Comparison of ENCODE assay signal across 25 cellular contexts in the genomic region with DNA sequence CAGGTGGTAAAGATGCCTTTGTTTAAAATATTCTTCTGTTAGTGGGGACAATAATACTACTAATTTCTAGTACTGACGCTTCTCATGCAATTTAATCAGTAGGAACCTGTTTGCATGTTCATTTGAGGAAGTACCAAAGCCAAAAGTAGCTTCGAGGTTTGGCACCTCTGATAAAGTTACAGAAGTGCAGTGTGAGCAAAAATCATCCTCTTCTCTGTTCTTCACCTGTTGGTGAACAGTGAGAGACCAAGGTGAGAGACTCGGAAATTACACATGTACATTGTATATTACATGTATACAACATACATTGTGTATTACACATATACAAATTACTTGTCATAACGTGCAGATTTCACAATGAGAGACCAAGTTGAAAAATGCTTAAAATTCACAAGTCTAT.
DNase-seq lines count a peak whose midpoint lies in the region; ATAC-seq, FAIRE-seq and TF ChIP-seq lines count a peak whose summit lies in the region.
"Had no signal": no experiment of that assay in that cellular context is flagged by ENCODE, and none has a peak within 500 bp of the region (broad histone marks: within the 10 kb centered on the region; RNA-seq: fewer than 3 reads in every experiment).

No MANE protein-coding gene starts in this region.

- 0% methylated on average over 4 of the region's 4 CpGs for WGBS in K562 (ENCODE audit: insufficient coverage, low coverage, missing lambda C conversion rate)

- no peaks in the 10 kb centered on the region for H3K79me2 ChIP-seq in K562 (ENCODE audit: control insufficient read depth, insufficient read depth, low read length)

- no peaks in the 10 kb centered on the region for H3K9me1 ChIP-seq in K562 (ENCODE audit: control insufficient read depth, insufficient read depth, low read length)

- no peaks in the 10 kb centered on the region for H3K9me3 Mint-ChIP-seq in natural killer cell treated with Interleukin-12 subunit alpha and Interleukin-12 subunit beta and Interleukin-15 and Interleukin-18, amount 100 ng/mL, for 72 hours
- H3K9me3 Mint-ChIP-seq: CD4-positive, alpha-beta T cell; CD8-positive, alpha-beta memory T cell had no signal

- TF ChIP-seq RAD21 in K562 (CRISPR knock-in tag; conservative IDR thresholded peaks at IDR 0.05 in 1 of 2, IDR thresholded peaks at IDR 0.05 in 1 of 2), result no peak

- H3K4me2 ChIP-seq in K562 (ENCODE audit: insufficient read depth, low read length), result no peak overlapping the region
- H3K4me2 ChIP-seq: BLaER1, GM23338 had no signal

- no peaks in the 10 kb centered on the region for H3K9me3 ChIP-seq in K562 (replicated peaks; ENCODE audit: control insufficient read depth, insufficient read depth, low read depth, low read length)
- H3K9me3 ChIP-seq: BLaER1 had no signal

- no peaks in the 10 kb centered on the region for H3K4me1 ChIP-seq in K562 (replicated peaks in 1 of 2; ENCODE audit: control insufficient read depth in 2 of 2, insufficient read depth in 2 of 2, low read length in 2 of 2)
- H3K4me1 ChIP-seq: BLaER1 had no signal

- H3K4me3 ChIP-seq in K562, result no peak overlapping the region
- H3K4me3 ChIP-seq: BLaER1, GM23338 had no signal

- ATAC-seq in K562 (no peak), HG03457 (IDR thresholded peaks at IDR 0.05; ENCODE audit: unreplicated experiment) (no peak)
- no peak for ATAC-seq in natural killer cell treated with Interleukin-12 subunit alpha and Interleukin-12 subunit beta and Interleukin-15 and Interleukin-18, amount 100 ng/mL, for 72 hours
- ATAC-seq: GM23338, HCT116 had no signal

- intact Hi-C loops in K562 (cut with micrococcal nuclease), result no loop called here

- no peak for TF ChIP-seq EP300 in K562 (IDR thresholded peaks at IDR 0.05; ENCODE audit: low read length)

- CTCF ChIA-PET in K562 (lab: Yijun Ruan, JAX; ENCODE audit: low intra/inter-chr PET ratio), result interaction anchor here (0.6 kb wide), 1 partner anchor 156 kb away, joined by 4 read pairs; no protein-coding TSS in a partner anchor

- TF ChIP-seq POLR2A in K562 (conservative IDR thresholded peaks at IDR 0.05), result no peak

- no peak overlapping the region for H2AFZ ChIP-seq in K562 (ENCODE audit: low read depth, low read length)
- H2AFZ ChIP-seq: GM23338 had no signal

- peaks cover 5 to 29% of the 10 kb centered on the region in 2 experiments; a peak in 3 of 5 replicates for H3K27me3 ChIP-seq in K562 (ENCODE audit: control insufficient read depth in 2 of 2, insufficient read depth in 2 of 2, low read length in 2 of 2)
- H3K27me3 ChIP-seq: BLaER1 had no signal

- H3K27ac Mint-ChIP-seq in natural killer cell treated with Interleukin-12 subunit alpha and Interleukin-12 subunit beta and Interleukin-15 and Interleukin-18, amount 100 ng/mL, for 72 hours, result peak overlapping the region in 1 of 2 donors; percentile 0
- H3K27ac Mint-ChIP-seq: B cell; CD4-positive, alpha-beta T cell; GM23338; H9 had no signal

- POLR2A ChIA-PET in K562 (lab: Yijun Ruan, JAX), result interaction anchor here (1.0 kb wide), 1 partner anchor 22 kb away, joined by 3 read pairs; no protein-coding TSS in a partner anchor

- no peaks in the 10 kb centered on the region for H3K27me3 Mint-ChIP-seq in natural killer cell treated with Interleukin-12 subunit alpha and Interleukin-12 subunit beta and Interleukin-15 and Interleukin-18, amount 100 ng/mL, for 72 hours
- H3K27me3 Mint-ChIP-seq: CD4-positive, alpha-beta T cell; CD8-positive, alpha-beta memory T cell had no signal

- BruUV-seq in K562 (replicated peaks; lab: Mats Ljungman, UMichigan), result no TSS peak

- H3K36me3 ChIP-seq in K562 (ENCODE audit: control insufficient read depth, insufficient read depth, low read length), result no peaks in the 10 kb centered on the region
- H3K36me3 ChIP-seq: BLaER1 had no signal

- no peak for FAIRE-seq in K562 (lab: Jason Lieb, UNC)
- FAIRE-seq: A204.1, D721Med, GM12891, GM18507 had no signal

- TF ChIP-seq CTCF in K562 (IDR thresholded peaks at IDR 0.05 in 2 of 3, conservative IDR thresholded peaks at IDR 0.05 in 1 of 3; ENCODE audit: insufficient read depth in 2 of 3, low read depth in 1 of 3, low read length in 3 of 3), result no peak

- peaks cover 41% of the 10 kb centered on the region in 2 donors for H3K4me1 Mint-ChIP-seq in natural killer cell treated with Interleukin-12 subunit alpha and Interleukin-12 subunit beta and Interleukin-15 and Interleukin-18, amount 100 ng/mL, for 72 hours (ENCODE audit: low read depth in 2 of 2)

- H3K36me3 Mint-ChIP-seq in natural killer cell treated with Interleukin-12 subunit alpha and Interleukin-12 subunit beta and Interleukin-15 and Interleukin-18, amount 100 ng/mL, for 72 hours, result no peaks in the 10 kb centered on the region

- H3K27ac ChIP-seq in K562 (ENCODE audit: extremely low read depth, low read depth, low read length), result no peak overlapping the region
- H3K27ac ChIP-seq: 22Rv1, BLaER1, C4-2B had no signal

- H4K20me1 ChIP-seq in K562 (replicated peaks; ENCODE audit: control insufficient read depth, insufficient read depth, low read length), result peaks cover 4% of the 10 kb centered on the region; the same call in 1 of the 2 replicates
- H4K20me1 ChIP-seq: BLaER1 had no signal

- DNase-seq in NOMO-1 treated with DMSO at 0.1 percent for 48 hours (lab: John Stamatoyannopoulos, UW; ENCODE audit: unreplicated experiment) (peak; percentile 23), NOMO-1 treated with dmso at 0.1 percent for 144 hours (lab: John Stamatoyannopoulos, UW; ENCODE audit: unreplicated experiment) (no peak), OCI-M1 (lab: John Stamatoyannopoulos, UW) (peak; percentile 31), K562 (ENCODE audit: extremely low read depth in 1 of 4, low spot score in 3 of 4) (no peak), DMS114 treated with DMSO at 0.1 percent for 48 hours (lab: John Stamatoyannopoulos, UW; ENCODE audit: unreplicated experiment) (no peak)
- DNase-seq in natural killer cell treated with Interleukin-12 subunit alpha and Interleukin-12 subunit beta and Interleukin-15 and Interleukin-18, amount 100 ng/mL, for 72 hours (ENCODE audit: low spot score), result no peak
- no peak for DNase-seq in activated CD8-positive, alpha-beta memory T cell treated with anti-CD3 and anti-CD28 coated beads for 24 hours
- DNase-seq: CD4-positive, alpha-beta T cell; CD8-positive, alpha-beta memory T cell; DMS 273 treated with DMSO at 0.1 percent for 48 hours; DMS53; DMS79 treated with DMSO at 0.1 percent for 48 hours; GF-D8; H9 had no signal

- in situ Hi-C loops in K562 (cut with MboI), result no loop called here

- no peak overlapping the region for H3K9ac ChIP-seq in K562 (ENCODE audit: insufficient read depth in 1 of 2, low read depth in 2 of 2, low read length in 2 of 2)
- H3K9ac ChIP-seq: BLaER1 had no signal

- peak overlapping the region; percentile 39 for H3K4me3 Mint-ChIP-seq in natural killer cell treated with Interleukin-12 subunit alpha and Interleukin-12 subunit beta and Interleukin-15 and Interleukin-18, amount 100 ng/mL, for 72 hours
- H3K4me3 Mint-ChIP-seq: B cell; CD4-positive, alpha-beta T cell; GM23338; H9 had no signal

TF ChIP-seq in K562, 482 proteins besides CTCF, POLR2A, EP300 and RAD21:
- 0 out of 2 replicates have a peak, but pooled peaks have one; percentile 14 for TF ChIP-seq CEBPB (tag; IDR thresholded peaks at IDR 0.05)
- no peak for TF ChIP-seq GATAD2B (IDR thresholded peaks at IDR 0.05; ENCODE audit: borderline replicate concordance)
- TF ChIP-seq, protein P1, sequence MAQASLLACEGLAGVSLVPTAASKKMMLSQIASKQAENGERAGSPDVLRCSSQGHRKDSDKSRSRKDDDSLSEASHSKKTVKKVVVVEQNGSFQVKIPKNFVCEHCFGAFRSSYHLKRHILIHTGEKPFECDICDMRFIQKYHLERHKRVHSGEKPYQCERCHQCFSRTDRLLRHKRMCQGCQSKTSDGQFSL (CRISPR knock-in tag; IDR thresholded peaks at IDR 0.05), result no peak
- TF ChIP-seq, protein P1 (tag; IDR thresholded peaks at IDR 0.05), result no peak
- TF ChIP-seq, protein P2, sequence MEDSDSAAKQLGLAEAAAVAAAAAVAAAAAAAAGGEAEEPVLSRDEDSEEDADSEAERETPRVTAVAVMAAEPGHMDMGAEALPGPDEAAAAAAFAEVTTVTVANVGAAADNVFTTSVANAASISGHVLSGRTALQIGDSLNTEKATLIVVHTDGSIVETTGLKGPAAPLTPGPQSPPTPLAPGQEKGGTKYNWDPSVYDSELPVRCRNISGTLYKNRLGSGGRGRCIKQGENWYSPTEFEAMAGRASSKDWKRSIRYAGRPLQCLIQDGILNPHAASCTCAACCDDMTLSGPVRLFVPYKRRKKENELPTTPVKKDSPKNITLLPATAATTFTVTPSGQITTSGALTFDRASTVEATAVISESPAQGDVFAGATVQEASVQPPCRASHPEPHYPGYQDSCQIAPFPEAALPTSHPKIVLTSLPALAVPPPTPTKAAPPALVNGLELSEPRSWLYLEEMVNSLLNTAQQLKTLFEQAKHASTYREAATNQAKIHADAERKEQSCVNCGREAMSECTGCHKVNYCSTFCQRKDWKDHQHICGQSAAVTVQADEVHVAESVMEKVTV (CRISPR knock-in tag; IDR thresholded peaks at IDR 0.05), result no peak
- TF ChIP-seq ARHGAP35 (IDR thresholded peaks at IDR 0.05; ENCODE audit: partially characterized antibody), result no peak

Comparison
In these comparisons a context has a peak if more than half of its experiments do, and no peak if none do; other contexts are left out.
1. DNase-seq: peak in NOMO-1 treated with DMSO at 0.1 percent for 48 hours (single experiment) and OCI-M1 (single experiment); none in NOMO-1 treated with dmso at 0.1 percent for 144 hours (single experiment), K562 (0 of 4), natural killer cell treated with Interleukin-12 subunit alpha and Interleukin-12 subunit beta and Interleukin-15 and Interleukin-18, amount 100 ng/mL, for 72 hours (single experiment), DMS114 treated with DMSO at 0.1 percent for 48 hours (single experiment) and activated CD8-positive, alpha-beta memory T cell treated with anti-CD3 and anti-CD28 coated beads for 24 hours (single experiment).